Comparison of ENCODE assay signal across 1 cellular context in the genomic region with DNA sequence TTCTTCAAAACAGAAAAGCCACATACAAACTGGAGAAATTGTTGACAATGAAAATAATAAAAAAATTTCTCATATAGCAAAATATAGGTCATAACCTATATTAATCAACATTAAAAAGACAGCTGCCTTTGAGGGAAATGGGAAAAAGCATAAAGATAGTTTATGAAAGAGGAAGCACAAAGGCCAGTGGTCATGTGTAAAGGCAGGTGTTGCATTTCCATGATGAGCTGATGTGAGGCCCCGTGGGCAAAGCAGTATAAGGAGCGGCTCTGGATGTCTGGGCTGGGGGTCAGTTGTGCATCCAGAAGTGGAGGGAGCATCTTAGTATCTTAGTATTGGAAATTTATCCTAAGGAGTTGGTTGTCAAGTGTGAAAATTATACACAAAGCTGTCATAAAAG.
TF ChIP-seq lines count a peak whose summit lies in the region.

No MANE protein-coding gene starts in this region.

TF ChIP-seq in GM23338, 12 proteins besides CTCF, POLR2A, EP300 and RAD21 (continued from another document):
- TF ChIP-seq REST (IDR thresholded peaks at IDR 0.05; ENCODE audit: unreplicated experiment) (no peak), JUNB (IDR thresholded peaks at IDR 0.05; ENCODE audit: unreplicated experiment) (no peak), POLR2AphosphoS5 (IDR thresholded peaks at IDR 0.05; ENCODE audit: low read depth) (no peak), EZH2phosphoT487 (IDR thresholded peaks at IDR 0.05; ENCODE audit: unreplicated experiment) (no peak), CREB1 (CRISPR knock-in tag; IDR thresholded peaks at IDR 0.05; ENCODE audit: low read depth) (no peak), ZNF114 (CRISPR knock-in tag; IDR thresholded peaks at IDR 0.05) (no peak), EZH2 (IDR thresholded peaks at IDR 0.05; ENCODE audit: low read depth, unreplicated experiment) (no peak), STAT1 (IDR thresholded peaks at IDR 0.05; ENCODE audit: unreplicated experiment) (no peak), ZNF331 (CRISPR knock-in tag; IDR thresholded peaks at IDR 0.05; ENCODE audit: low read depth) (no peak)
- TF ChIP-seq, protein P1, sequence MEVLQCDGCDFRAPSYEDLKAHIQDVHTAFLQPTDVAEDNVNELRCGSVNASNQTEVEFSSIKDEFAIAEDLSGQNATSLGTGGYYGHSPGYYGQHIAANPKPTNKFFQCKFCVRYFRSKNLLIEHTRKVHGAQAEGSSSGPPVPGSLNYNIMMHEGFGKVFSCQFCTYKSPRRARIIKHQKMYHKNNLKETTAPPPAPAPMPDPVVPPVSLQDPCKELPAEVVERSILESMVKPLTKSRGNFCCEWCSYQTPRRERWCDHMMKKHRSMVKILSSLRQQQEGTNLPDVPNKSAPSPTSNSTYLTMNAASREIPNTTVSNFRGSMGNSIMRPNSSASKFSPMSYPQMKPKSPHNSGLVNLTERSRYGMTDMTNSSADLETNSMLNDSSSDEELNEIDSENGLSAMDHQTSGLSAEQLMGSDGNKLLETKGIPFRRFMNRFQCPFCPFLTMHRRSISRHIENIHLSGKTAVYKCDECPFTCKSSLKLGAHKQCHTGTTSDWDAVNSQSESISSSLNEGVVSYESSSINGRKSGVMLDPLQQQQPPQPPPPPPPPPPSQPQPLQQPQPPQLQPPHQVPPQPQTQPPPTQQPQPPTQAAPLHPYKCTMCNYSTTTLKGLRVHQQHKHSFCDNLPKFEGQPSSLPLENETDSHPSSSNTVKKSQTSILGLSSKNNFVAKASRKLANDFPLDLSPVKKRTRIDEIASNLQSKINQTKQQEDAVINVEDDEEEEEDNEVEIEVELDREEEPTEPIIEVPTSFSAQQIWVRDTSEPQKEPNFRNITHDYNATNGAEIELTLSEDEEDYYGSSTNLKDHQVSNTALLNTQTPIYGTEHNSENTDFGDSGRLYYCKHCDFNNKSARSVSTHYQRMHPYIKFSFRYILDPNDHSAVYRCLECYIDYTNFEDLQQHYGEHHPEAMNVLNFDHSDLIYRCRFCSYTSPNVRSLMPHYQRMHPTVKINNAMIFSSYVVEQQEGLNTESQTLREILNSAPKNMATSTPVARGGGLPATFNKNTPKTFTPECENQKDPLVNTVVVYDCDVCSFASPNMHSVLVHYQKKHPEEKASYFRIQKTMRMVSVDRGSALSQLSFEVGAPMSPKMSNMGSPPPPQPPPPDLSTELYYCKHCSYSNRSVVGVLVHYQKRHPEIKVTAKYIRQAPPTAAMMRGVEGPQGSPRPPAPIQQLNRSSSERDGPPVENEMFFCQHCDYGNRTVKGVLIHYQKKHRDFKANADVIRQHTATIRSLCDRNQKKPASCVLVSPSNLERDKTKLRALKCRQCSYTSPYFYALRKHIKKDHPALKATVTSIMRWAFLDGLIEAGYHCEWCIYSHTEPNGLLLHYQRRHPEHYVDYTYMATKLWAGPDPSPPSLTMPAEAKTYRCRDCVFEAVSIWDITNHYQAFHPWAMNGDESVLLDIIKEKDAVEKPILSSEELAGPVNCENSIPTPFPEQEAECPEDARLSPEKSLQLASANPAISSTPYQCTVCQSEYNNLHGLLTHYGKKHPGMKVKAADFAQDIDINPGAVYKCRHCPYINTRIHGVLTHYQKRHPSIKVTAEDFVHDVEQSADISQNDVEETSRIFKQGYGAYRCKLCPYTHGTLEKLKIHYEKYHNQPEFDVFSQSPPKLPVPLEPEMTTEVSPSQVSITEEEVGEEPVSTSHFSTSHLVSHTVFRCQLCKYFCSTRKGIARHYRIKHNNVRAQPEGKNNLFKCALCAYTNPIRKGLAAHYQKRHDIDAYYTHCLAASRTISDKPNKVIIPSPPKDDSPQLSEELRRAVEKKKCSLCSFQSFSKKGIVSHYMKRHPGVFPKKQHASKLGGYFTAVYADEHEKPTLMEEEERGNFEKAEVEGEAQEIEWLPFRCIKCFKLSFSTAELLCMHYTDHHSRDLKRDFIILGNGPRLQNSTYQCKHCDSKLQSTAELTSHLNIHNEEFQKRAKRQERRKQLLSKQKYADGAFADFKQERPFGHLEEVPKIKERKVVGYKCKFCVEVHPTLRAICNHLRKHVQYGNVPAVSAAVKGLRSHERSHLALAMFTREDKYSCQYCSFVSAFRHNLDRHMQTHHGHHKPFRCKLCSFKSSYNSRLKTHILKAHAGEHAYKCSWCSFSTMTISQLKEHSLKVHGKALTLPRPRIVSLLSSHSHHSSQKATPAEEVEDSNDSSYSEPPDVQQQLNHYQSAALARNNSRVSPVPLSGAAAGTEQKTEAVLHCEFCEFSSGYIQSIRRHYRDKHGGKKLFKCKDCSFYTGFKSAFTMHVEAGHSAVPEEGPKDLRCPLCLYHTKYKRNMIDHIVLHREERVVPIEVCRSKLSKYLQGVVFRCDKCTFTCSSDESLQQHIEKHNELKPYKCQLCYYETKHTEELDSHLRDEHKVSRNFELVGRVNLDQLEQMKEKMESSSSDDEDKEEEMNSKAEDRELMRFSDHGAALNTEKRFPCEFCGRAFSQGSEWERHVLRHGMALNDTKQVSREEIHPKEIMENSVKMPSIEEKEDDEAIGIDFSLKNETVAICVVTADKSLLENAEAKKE (CRISPR knock-in tag; IDR thresholded peaks at IDR 0.05), result no peak
TF ChIP-seq in GM23338: peak in this region for 0.
